8 cellular contexts compared by ENCODE assay signal in genomic region chr6:111551521-111552231, GRCh38. TPM values are rescaled to one million over a fixed set of nuclear protein-coding genes. Genes with fewer than 3 reads are reported as not detected.
DNase-seq lines count a peak whose midpoint lies in the region; ATAC-seq, FAIRE-seq and TF ChIP-seq lines count a peak whose summit lies in the region.
"Had no signal": no experiment of that assay in that cellular context is flagged by ENCODE, and none has a peak within 500 bp of the region (broad histone marks: within the 10 kb centered on the region; RNA-seq: fewer than 3 reads in every experiment).

No MANE protein-coding gene starts in this region.

- TF ChIP-seq POLR2A in HepG2 (IDR thresholded peaks at IDR 0.05; ENCODE audit: insufficient read depth in 1 of 2, low read depth in 2 of 2, low read length in 2 of 2) = no peak

- H3K79me2 ChIP-seq in HepG2 (ENCODE audit: insufficient read depth, low read length) = no peaks in the 10 kb centered on the region

- DNase-seq in NCI-H1436 treated with DMSO at 0.1 percent for 48 hours (lab: John Stamatoyannopoulos, UW) (peak; percentile 78), ascending aorta (ENCODE audit: low spot score in 2 of 2) (peak in 1 of 2 donors; percentile 60), HepG2 (ENCODE audit: low spot score) (peak; percentile 52), urothelium cell line (ENCODE audit: low spot score) (peak; percentile 12), middle frontal gyrus (ENCODE audit: extremely low spot score, low spot score) (no peak)
- DNase-seq in activated T-helper 1 cell treated with anti-CD3 and anti-CD28 coated beads, Interleukin-12 subunit alpha, Interleukin-12 subunit beta, Interleukin-2, Interleukin-4 antibody, amounts not matched to agents 30 ng/mL and 10 ng/mL and 1 ng/mL, durations not matched to agents 14 hours and 24 hours and 36 hours (ENCODE audit: low spot score) = no peak

- H3K27me3 ChIP-seq in ascending aorta (no peaks in the 10 kb centered on the region), HepG2 (ENCODE audit: control insufficient read depth in 1 of 2, insufficient read depth in 2 of 2, low read length in 2 of 2) (no peaks in the 10 kb centered on the region)

- intact Hi-C loops in ascending aorta (cut with DNase I) (loop anchor here (1.0 to 2.0 kb wide), 2 partner anchors 54 to 69 kb away; partner anchors contain the start of genes REV3L and TRAF3IP2), HepG2 (cut with micrococcal nuclease; ENCODE audit: unreplicated experiment) (no loop called here)
- intact Hi-C loops in activated T-helper 1 cell treated with anti-CD3 and anti-CD28 coated beads, Interleukin-12 subunit alpha, Interleukin-12 subunit beta, Interleukin-2, Interleukin-4 antibody, amounts not matched to agents 30 ng/mL and 10 ng/mL and 1 ng/mL, durations not matched to agents 14 hours and 24 hours and 36 hours (cut with micrococcal nuclease) = no loop called here

- no peaks in the 10 kb centered on the region for H3K9me3 Mint-ChIP-seq in activated T-helper 1 cell treated with anti-CD3 and anti-CD28 coated beads, Interleukin-12 subunit alpha, Interleukin-12 subunit beta, Interleukin-2, Interleukin-4 antibody, amounts not matched to agents 30 ng/mL and 10 ng/mL and 1 ng/mL, durations not matched to agents 14 hours and 24 hours and 36 hours

- H3K4me3 ChIP-seq in ascending aorta (peak overlapping the region in 1 of 2 donors; percentile 37), HepG2 (replicated peaks in 1 of 3; ENCODE audit: insufficient read depth in 1 of 3, low read depth in 2 of 3, low read length in 3 of 3) (no peak overlapping the region)

- TF ChIP-seq CTCF in ascending aorta (IDR thresholded peaks at IDR 0.05) (no peak), HepG2 (CRISPR knock-in tag; IDR thresholded peaks at IDR 0.05) (no peak)

- no peak for TF ChIP-seq RAD21 in HepG2 (CRISPR knock-in tag; IDR thresholded peaks at IDR 0.05)

- peaks cover 5% of the 10 kb centered on the region for H3K4me1 Mint-ChIP-seq in activated T-helper 1 cell treated with anti-CD3 and anti-CD28 coated beads, Interleukin-12 subunit alpha, Interleukin-12 subunit beta, Interleukin-2, Interleukin-4 antibody, amounts not matched to agents 30 ng/mL and 10 ng/mL and 1 ng/mL, durations not matched to agents 14 hours and 24 hours and 36 hours (ENCODE audit: low read depth)

- H3K27ac Mint-ChIP-seq in activated T-helper 1 cell treated with anti-CD3 and anti-CD28 coated beads, Interleukin-12 subunit alpha, Interleukin-12 subunit beta, Interleukin-2, Interleukin-4 antibody, amounts not matched to agents 30 ng/mL and 10 ng/mL and 1 ng/mL, durations not matched to agents 14 hours and 24 hours and 36 hours = no peak overlapping the region
- H3K27ac Mint-ChIP-seq: activated naive CD8-positive, alpha-beta T cell had no signal

- H3K9ac ChIP-seq in HepG2 (ENCODE audit: insufficient read depth, low read depth, low read length) = no peak overlapping the region

- H3K36me3 Mint-ChIP-seq in activated T-helper 1 cell treated with anti-CD3 and anti-CD28 coated beads, Interleukin-12 subunit alpha, Interleukin-12 subunit beta, Interleukin-2, Interleukin-4 antibody, amounts not matched to agents 30 ng/mL and 10 ng/mL and 1 ng/mL, durations not matched to agents 14 hours and 24 hours and 36 hours (ENCODE audit: low read depth) = peaks cover 12% of the 10 kb centered on the region

- in situ Hi-C loops in HepG2 (cut with HindIII; ENCODE audit: extremely low pct_ligation_motif_present, low pct_unique_long_range_greater_than_20kb) = no loop called here

- no peaks in the 10 kb centered on the region; the same call in 1 of the 2 replicates for H4K20me1 ChIP-seq in HepG2 (ENCODE audit: insufficient read depth, low read length)

- no TSS peak for BruUV-seq in HepG2 (replicated peaks; lab: Mats Ljungman, UMichigan)

- FAIRE-seq in HepG2 (lab: Jason Lieb, UNC) (no peak), urothelium cell line (lab: Jason Lieb, UNC) (no peak)

- H3K9me3 ChIP-seq in ascending aorta (no peaks in the 10 kb centered on the region), HepG2 (ENCODE audit: low read length) (no peaks in the 10 kb centered on the region)

- H3K27ac ChIP-seq in ascending aorta (peak overlapping the region; percentile 66 to 74), HepG2 (ENCODE audit: extremely low read length, insufficient read depth, low read length) (no peak overlapping the region)

- CTCF ChIA-PET in HepG2 (lab: Yijun Ruan, JAX; ENCODE audit: low intra/inter-chr PET ratio, low total read pairs) = no interaction called here

- H3K36me3 ChIP-seq in ascending aorta = no peaks in the 10 kb centered on the region
- H3K36me3 ChIP-seq in HepG2 (replicated peaks in 1 of 2; ENCODE audit: control insufficient read depth in 1 of 2, insufficient read depth in 2 of 2, low read length in 2 of 2) = no peaks in the 10 kb centered on the region; a peak in 1 of 5 replicates

- no peak; a peak in 1 of 4 replicates for TF ChIP-seq EP300 in HepG2 (IDR thresholded peaks at IDR 0.05; ENCODE audit: low read depth in 2 of 2, low read length in 2 of 2)
- no peak for TF ChIP-seq EP300 in HepG2 (CRISPR knock-in tag; IDR thresholded peaks at IDR 0.05; ENCODE audit: borderline replicate concordance)

- H3K4me1 ChIP-seq in ascending aorta (peaks cover 7 to 25% of the 10 kb centered on the region in 2 donors), HepG2 (ENCODE audit: insufficient read depth, low read length) (peaks cover 16% of the 10 kb centered on the region)

- H3K27me3 Mint-ChIP-seq in activated T-helper 1 cell treated with anti-CD3 and anti-CD28 coated beads, Interleukin-12 subunit alpha, Interleukin-12 subunit beta, Interleukin-2, Interleukin-4 antibody, amounts not matched to agents 30 ng/mL and 10 ng/mL and 1 ng/mL, durations not matched to agents 14 hours and 24 hours and 36 hours (ENCODE audit: insufficient read depth) = no peaks in the 10 kb centered on the region
- H3K27me3 Mint-ChIP-seq: activated naive CD8-positive, alpha-beta T cell had no signal

- H3K4me2 ChIP-seq in HepG2 (ENCODE audit: low read depth, low read length) = peak overlapping the region; percentile 39

- ATAC-seq in HepG2 (peak; percentile 59), HG02884 (IDR thresholded peaks at IDR 0.05; ENCODE audit: unreplicated experiment) (no peak)

- H3K4me3 Mint-ChIP-seq in activated T-helper 1 cell treated with anti-CD3 and anti-CD28 coated beads, Interleukin-12 subunit alpha, Interleukin-12 subunit beta, Interleukin-2, Interleukin-4 antibody, amounts not matched to agents 30 ng/mL and 10 ng/mL and 1 ng/mL, durations not matched to agents 14 hours and 24 hours and 36 hours = no peak overlapping the region
- H3K4me3 Mint-ChIP-seq: activated naive CD8-positive, alpha-beta T cell had no signal

- POLR2A ChIA-PET in HepG2 (lab: Yijun Ruan, JAX) = no interaction called here

- no peak overlapping the region for H2AFZ ChIP-seq in HepG2 (ENCODE audit: low read length)

- 48% methylated on average over 10 of the region's 11 CpGs for WGBS in HepG2 (ENCODE audit: low lambda C conversion rate)

TF ChIP-seq in HepG2, 621 proteins besides CTCF, POLR2A, EP300 and RAD21 (continues in another document):
- TF ChIP-seq ADNP (CRISPR knock-in tag; IDR thresholded peaks at IDR 0.05) (no peak), ZNF7 (CRISPR knock-in tag; IDR thresholded peaks at IDR 0.05) (no peak)

RNA-seq across cellular contexts. Expression of gene TRAF3IP2, which starts 54.0 kb away (rescaled TPM):
- 31.3 TPM for total RNA-seq in ascending aorta
- 7.2 and 8.1 TPM in 2 replicates for total RNA-seq in HepG2 (2016; rRNA removed; fragmentation: Illumina TruSeq; extraction: Trizol)
- total RNA-seq in HepG2 (2016; cell fraction: cytosol; rRNA removed; fragmentation: Illumina TruSeq; extraction: Trizol; ENCODE audit: low read depth) = 3.0 and 3.4 TPM in 2 replicates
- 6.7 and 7.7 TPM in 2 replicates for total RNA-seq in HepG2 (2016; cell fraction: insoluble cytoplasmic fraction; rRNA removed; fragmentation: Illumina TruSeq; extraction: Trizol)
- total RNA-seq in HepG2 (2016; cell fraction: membrane; rRNA removed; fragmentation: Illumina TruSeq; extraction: Trizol) = 8.2 and 8.7 TPM in 2 replicates
- 4.9 and 7.7 TPM in 2 replicates for total RNA-seq in HepG2 (2016; cell fraction: nucleus; rRNA removed; fragmentation: Illumina TruSeq; extraction: Trizol)
- polyA plus RNA-seq in HepG2 (2011; rRNA removed) = 6.7 and 9.0 TPM in 2 replicates
- 6.2 and 8.5 TPM in 2 replicates for polyA plus RNA-seq in HepG2 (2011; cell fraction: cytosol; rRNA removed)
- polyA plus RNA-seq in HepG2 (2011; cell fraction: nucleus; rRNA removed) = 3.9 and 4.2 TPM in 2 replicates
- polyA plus RNA-seq in HepG2 (2012) = 7.5 and 14.6 TPM in 2 replicates
- polyA plus RNA-seq in HepG2 (2016; cell fraction: cytosol; fragmentation: Illumina TruSeq; extraction: Trizol; ENCODE audit: low read depth) = 2.9 and 3.1 TPM in 2 replicates
- 7.0 and 10.0 TPM in 2 replicates for polyA plus RNA-seq in HepG2 (2016; cell fraction: insoluble cytoplasmic fraction; fragmentation: Illumina TruSeq; extraction: Trizol; ENCODE audit: low read depth)
- polyA plus RNA-seq in HepG2 (2016; cell fraction: membrane; fragmentation: Illumina TruSeq; extraction: Trizol; ENCODE audit: low read depth) = 5.9 and 7.5 TPM in 2 replicates
- 4.2 and 6.1 TPM in 2 replicates for polyA plus RNA-seq in HepG2 (2016; cell fraction: nucleus; fragmentation: Illumina TruSeq; extraction: Trizol; ENCODE audit: insufficient read depth, low read depth)
- polyA minus RNA-seq in HepG2 (2011; rRNA and poly(A)+ RNA removed; ENCODE audit: low replicate concordance) = 22.7 and 33.3 TPM in 2 replicates
- polyA minus RNA-seq in HepG2 (2011; cell fraction: cytosol; rRNA and poly(A)+ RNA removed) = 5.7 and 6.9 TPM in 2 replicates
- 5.8 TPM in 2 replicates for polyA minus RNA-seq in HepG2 (2011; cell fraction: nucleus; rRNA and poly(A)+ RNA removed)
- total RNA-seq in activated T-helper 1 cell treated with anti-CD3 and anti-CD28 coated beads, Interleukin-12 subunit alpha, Interleukin-12 subunit beta, Interleukin-2, Interleukin-4 antibody, amounts not matched to agents 30 ng/mL and 10 ng/mL and 1 ng/mL, durations not matched to agents 14 hours and 24 hours and 36 hours = 17.4 and 18.5 TPM in 2 replicates

Comparison
In these comparisons a context has a peak if more than half of its experiments do, and no peak if none do; other contexts are left out.
1. DNase-seq: peak in NCI-H1436 treated with DMSO at 0.1 percent for 48 hours (single experiment), HepG2 (single experiment) and urothelium cell line (single experiment); none in middle frontal gyrus (single experiment) and activated T-helper 1 cell treated with anti-CD3 and anti-CD28 coated beads, Interleukin-12 subunit alpha, Interleukin-12 subunit beta, Interleukin-2, Interleukin-4 antibody, amounts not matched to agents 30 ng/mL and 10 ng/mL and 1 ng/mL, durations not matched to agents 14 hours and 24 hours and 36 hours (single experiment).